ENCODE assay signal across 11 cellular contexts in the genomic region with DNA sequence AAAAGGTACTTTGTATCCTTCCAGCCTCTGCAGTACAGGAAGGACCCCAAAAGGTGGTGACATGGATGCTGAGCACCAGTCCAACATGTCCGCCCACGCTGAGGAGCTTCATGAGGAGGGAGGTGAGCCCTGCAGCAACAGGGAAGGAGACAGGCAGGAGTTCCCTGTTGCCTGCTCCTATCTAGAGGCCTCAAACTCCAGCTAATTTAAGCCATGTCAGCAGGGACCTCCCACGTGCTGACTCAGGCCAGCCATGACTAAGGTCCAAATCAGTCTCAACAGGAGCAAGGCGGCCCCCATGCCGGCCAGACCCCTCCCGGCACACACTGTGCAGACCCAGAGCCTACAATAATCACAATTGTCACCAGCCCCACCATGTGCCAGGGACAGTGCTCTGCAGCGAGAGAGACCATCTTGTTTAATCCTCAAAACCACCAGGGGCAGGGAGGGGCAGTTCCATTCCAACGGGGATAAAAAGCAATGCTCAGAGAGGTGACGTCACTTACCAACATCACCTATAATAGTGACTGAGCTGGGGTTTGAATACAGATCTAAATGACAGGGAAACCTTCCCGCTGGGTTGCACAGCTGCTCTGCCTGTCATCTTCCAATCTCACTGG. TPM values are rescaled to one million over a fixed set of nuclear protein-coding genes. Genes with fewer than 3 reads are reported as not detected.
DNase-seq lines count a peak whose midpoint lies in the region; ATAC-seq and TF ChIP-seq lines count a peak whose summit lies in the region.
"Had no signal": no experiment of that assay in that cellular context is flagged by ENCODE, and none has a peak within 500 bp of the region (broad histone marks: within the 10 kb centered on the region; RNA-seq: fewer than 3 reads in every experiment).

No MANE protein-coding gene starts in this region.

- dilution Hi-C loops in IMR-90 (cut with HindIII; ENCODE audit: low sequenced_read_pairs, unreplicated experiment) = no loop called here

- H3K36me3 ChIP-seq in ACC112 (ENCODE audit: insufficient read depth, low read length) (no peaks in the 10 kb centered on the region), IMR-90 (ENCODE audit: control insufficient read depth, insufficient read depth, low read length) (no peaks in the 10 kb centered on the region), left lung (no peaks in the 10 kb centered on the region), thyroid gland (no peaks in the 10 kb centered on the region)

- intact Hi-C loops in IMR-90 (cut with micrococcal nuclease) = no loop called here
- intact Hi-C loops in left lung (cut with DNase I) = no loop called here
- intact Hi-C loops in thyroid gland (cut with DNase I) = no loop called here

- H4K5ac ChIP-seq in IMR-90 (ENCODE audit: low read depth, low read length) = peak overlapping the region; percentile 62

- peaks cover 20% of the 10 kb centered on the region for H3K27me3 Mint-ChIP-seq in activated naive CD8-positive, alpha-beta T cell treated with anti-CD3 and anti-CD28 coated beads, Interleukin-2, amount 50 U/mL, for 24 hours

- peak overlapping the region; percentile 35 for H2BK5ac ChIP-seq in IMR-90 (ENCODE audit: low read depth, low read length, poor library complexity, severe bottlenecking)

- peak overlapping the region; percentile 76 for H2AK5ac ChIP-seq in IMR-90 (ENCODE audit: low read depth, low read length)

- no peaks in the 10 kb centered on the region for H3K79me2 ChIP-seq in ACC112 (ENCODE audit: control insufficient read depth, insufficient read depth, low read length, unreplicated experiment)

- peak overlapping the region; percentile 73 for H2BK20ac ChIP-seq in IMR-90 (ENCODE audit: low read depth, low read length)

- H4K91ac ChIP-seq in IMR-90 (ENCODE audit: insufficient read depth, low read depth, low read length) = peak overlapping the region; percentile 56

- in situ Hi-C loops in IMR-90 (cut with MboI; ENCODE audit: low sequenced_read_pairs) = no loop called here

- H3K36me3 Mint-ChIP-seq in activated naive CD8-positive, alpha-beta T cell treated with anti-CD3 and anti-CD28 coated beads, Interleukin-2, amount 50 U/mL, for 24 hours (ENCODE audit: low read depth) = no peaks in the 10 kb centered on the region

- peak overlapping the region; percentile 94 for H2BK120ac ChIP-seq in IMR-90 (ENCODE audit: low read depth, low read length)

- peak overlapping the region; percentile 14 to 89; a peak in 3 of 4 replicates for H4K8ac ChIP-seq in IMR-90 (ENCODE audit: low read depth in 2 of 2, low read length in 2 of 2)

- H4K20me1 ChIP-seq in IMR-90 (ENCODE audit: insufficient read depth, low read length) = no peaks in the 10 kb centered on the region

- peak overlapping the region; percentile 31; the same call in 1 of the 2 replicates for H3K18ac ChIP-seq in IMR-90 (ENCODE audit: low read depth, low read length)

- H3K27me3 ChIP-seq in ACC112 (ENCODE audit: insufficient read depth, low read length) (peaks cover 8% of the 10 kb centered on the region; the same call in 1 of the 2 replicates), IMR-90 (ENCODE audit: control insufficient read depth, insufficient read depth, low read length) (peaks cover 3% of the 10 kb centered on the region; the same call in 1 of the 2 replicates), left lung (peaks cover 0 to 4% of the 10 kb centered on the region in 2 donors), thyroid gland (no peaks in the 10 kb centered on the region)

- peak; percentile 67 for DNase-seq in IMR-90
- peak; percentile 71 for DNase-seq in amniotic epithelial cell (ENCODE audit: low read depth)
- DNase-seq in left lung = no peak
- DNase-seq in thyroid gland = no peak
- DNase-seq in NCI-H1105 treated with DMSO at 0.1 percent for 48 hours (lab: John Stamatoyannopoulos, UW) = no peak
- DNase-seq in NAMALWA (ENCODE audit: low spot score) = no peak
- no peak for DNase-seq in activated naive CD8-positive, alpha-beta T cell treated with anti-CD3 and anti-CD28 coated beads, Interleukin-2, amount 50 U/mL, for 24 hours
- DNase-seq: activated CD8-positive, alpha-beta memory T cell treated with anti-CD3 and anti-CD28 coated beads, Interleukin-2, amount 50 U/mL, for 48 hours; C1 segment of cervical spinal cord; NCI-H510A treated with DMSO at 0.1 percent for 48 hours had no signal

- BruUV-seq in IMR-90 (replicated peaks; lab: Mats Ljungman, UMichigan) = no TSS peak

- H3K9me1 ChIP-seq in IMR-90 (ENCODE audit: insufficient read depth, low read length) = peaks cover 19% of the 10 kb centered on the region

- H2AFZ ChIP-seq in ACC112 (ENCODE audit: low read length, unreplicated experiment) (peak overlapping the region; percentile 82), IMR-90 (replicated peaks; ENCODE audit: low read length, poor library complexity) (peak overlapping the region; percentile 90)

- H3K9me3 Mint-ChIP-seq in activated naive CD8-positive, alpha-beta T cell treated with anti-CD3 and anti-CD28 coated beads, Interleukin-2, amount 50 U/mL, for 24 hours = no peaks in the 10 kb centered on the region

- H3K14ac ChIP-seq in IMR-90 (replicated peaks; ENCODE audit: low read depth, low read length) = peak overlapping the region; percentile 64

- H3K9ac ChIP-seq in IMR-90 (ENCODE audit: low read depth, low read length) = no peak overlapping the region

- no peak for TF ChIP-seq RAD21 in IMR-90 (IDR thresholded peaks at IDR 0.05; ENCODE audit: low read length)

- ATAC-seq in IMR-90 (ENCODE audit: low read depth) (peak; percentile 65), left lung (peak; percentile 14)
- ATAC-seq in activated naive CD8-positive, alpha-beta T cell treated with anti-CD3 and anti-CD28 coated beads, Interleukin-2, amount 50 U/mL, for 24 hours = no peak

- 90% methylated on average over 2 of the region's 10 CpGs; no CpG with 5 or more reads in 1 of the 2 experiments for WGBS in IMR-90 (ENCODE audit: extremely low coverage in 2 of 2, insufficient read length in 1 of 2), 2 experiments
- 69 to 81% methylated on average over 10 of the region's 10 CpGs for WGBS in thyroid gland, 2 donors

- no peak overlapping the region for H3K56ac ChIP-seq in IMR-90 (ENCODE audit: extremely low read depth, insufficient read depth, low read length)

- peaks cover 8% of the 10 kb centered on the region for H3K9me3 ChIP-seq in IMR-90 (ENCODE audit: control insufficient read depth, insufficient read depth, low read length)
- H3K9me3 ChIP-seq in left lung = peaks cover 0 to 9% of the 10 kb centered on the region in 2 donors
- H3K9me3 ChIP-seq in thyroid gland = no peaks in the 10 kb centered on the region

- H2AK9ac ChIP-seq in IMR-90 (replicated peaks; ENCODE audit: low read depth, low read length, poor library complexity) = no peak overlapping the region

- no peak for TF ChIP-seq CTCF in IMR-90 (conservative IDR thresholded peaks at IDR 0.05; ENCODE audit: low read depth, low read length)
- TF ChIP-seq CTCF in left lung (IDR thresholded peaks at IDR 0.05) = no peak
- no peak for TF ChIP-seq CTCF in thyroid gland (IDR thresholded peaks at IDR 0.05)

- H3K27ac Mint-ChIP-seq in activated naive CD8-positive, alpha-beta T cell treated with anti-CD3 and anti-CD28 coated beads, Interleukin-2, amount 50 U/mL, for 24 hours = no peak overlapping the region

- POLR2A ChIA-PET in IMR-90 (lab: Charles Lee; ENCODE audit: unreplicated experiment) = no interaction called here

- TF ChIP-seq POLR2A in IMR-90 (IDR thresholded peaks at IDR 0.05; ENCODE audit: low read depth, low read length) = no peak
- TF ChIP-seq POLR2A in thyroid gland (IDR thresholded peaks at IDR 0.05) = no peak

- peaks cover 35% of the 10 kb centered on the region for H3K4me1 ChIP-seq in ACC112 (ENCODE audit: control insufficient read depth, insufficient read depth, low read length, unreplicated experiment)
- H3K4me1 ChIP-seq in IMR-90 (ENCODE audit: control insufficient read depth, insufficient read depth, low read length) = peaks cover 22% of the 10 kb centered on the region
- H3K4me1 ChIP-seq in left lung = peaks cover 8 to 21% of the 10 kb centered on the region in 2 donors
- peaks cover 0 to 19% of the 10 kb centered on the region in 2 donors for H3K4me1 ChIP-seq in thyroid gland

- H3K4ac ChIP-seq in IMR-90 (ENCODE audit: low read depth, low read length) = peak overlapping the region; percentile 87

- H3K4me2 ChIP-seq in IMR-90 (ENCODE audit: low read depth, low read length) = no peak overlapping the region

- H3K27ac ChIP-seq in ACC112 (ENCODE audit: low read depth, low read length) (peak overlapping the region; percentile 36; the same call in 1 of the 2 replicates), IMR-90 (ENCODE audit: insufficient read depth, low read length) (no peak overlapping the region; the same call in 1 of the 2 replicates), left lung (no peak overlapping the region), thyroid gland (no peak overlapping the region)

- CTCF ChIA-PET in IMR-90 (lab: Yijun Ruan, JAX) = no interaction called here

- peak overlapping the region; percentile 67; the same call in 1 of the 2 replicates for H3K23ac ChIP-seq in IMR-90 (ENCODE audit: low read depth, low read length)

- H2BK15ac ChIP-seq in IMR-90 (ENCODE audit: low read depth, low read length) = peak overlapping the region; percentile 88; the same call in 2 of the 3 replicates

- H3K4me3 Mint-ChIP-seq in activated naive CD8-positive, alpha-beta T cell treated with anti-CD3 and anti-CD28 coated beads, Interleukin-2, amount 50 U/mL, for 24 hours = no peak overlapping the region

- H3K4me1 Mint-ChIP-seq in activated naive CD8-positive, alpha-beta T cell treated with anti-CD3 and anti-CD28 coated beads, Interleukin-2, amount 50 U/mL, for 24 hours = no peaks in the 10 kb centered on the region

- no peaks in the 10 kb centered on the region for H3K79me1 ChIP-seq in IMR-90 (ENCODE audit: low read depth in 1 of 2, low read length in 2 of 2)

- H3K4me3 ChIP-seq in ACC112 (ENCODE audit: low read depth, low read length) (peak overlapping the region; percentile 19; the same call in 1 of the 2 replicates), IMR-90 (ENCODE audit: insufficient read depth, low read depth, low read length) (no peak overlapping the region), left lung (no peak overlapping the region), thyroid gland (replicated peaks in 1 of 3) (no peak overlapping the region)

RNA-seq across cellular contexts. Expression of a gene that starts 54.5 kb away (rescaled TPM):
- total RNA-seq in IMR-90 (2012; rRNA removed) (2.2 and 2.8 TPM in 2 replicates), left lung (10 to 100 TPM; 16.5 to 43.0 TPM), thyroid gland (10 to 100 TPM in 2 of 4 donors, 1 to 10 TPM in 2; 7.1 to 19.5 (median 9.7) TPM)
- 13.5 and 15.0 TPM in 2 replicates for polyA plus RNA-seq in IMR-90 (2012; rRNA removed)
- polyA plus RNA-seq in IMR-90 (2012; cell fraction: cytosol; rRNA removed) = 10.9 and 15.4 TPM in 2 replicates
- 12.3 and 24.3 TPM in 2 replicates for polyA plus RNA-seq in IMR-90 (2012; cell fraction: nucleus; rRNA removed; ENCODE audit: low replicate concordance)

Comparison
In these comparisons a context has a peak if more than half of its experiments do, and no peak if none do; other contexts are left out.
1. DNase-seq: peak in IMR-90 (single experiment) and amniotic epithelial cell (single experiment); none in left lung (0 of 2), thyroid gland (0 of 2), NCI-H1105 treated with DMSO at 0.1 percent for 48 hours (single experiment), NAMALWA (single experiment) and activated naive CD8-positive, alpha-beta T cell treated with anti-CD3 and anti-CD28 coated beads, Interleukin-2, amount 50 U/mL, for 24 hours (single experiment).